27 cellular contexts compared by ENCODE assay signal in the genomic region with DNA sequence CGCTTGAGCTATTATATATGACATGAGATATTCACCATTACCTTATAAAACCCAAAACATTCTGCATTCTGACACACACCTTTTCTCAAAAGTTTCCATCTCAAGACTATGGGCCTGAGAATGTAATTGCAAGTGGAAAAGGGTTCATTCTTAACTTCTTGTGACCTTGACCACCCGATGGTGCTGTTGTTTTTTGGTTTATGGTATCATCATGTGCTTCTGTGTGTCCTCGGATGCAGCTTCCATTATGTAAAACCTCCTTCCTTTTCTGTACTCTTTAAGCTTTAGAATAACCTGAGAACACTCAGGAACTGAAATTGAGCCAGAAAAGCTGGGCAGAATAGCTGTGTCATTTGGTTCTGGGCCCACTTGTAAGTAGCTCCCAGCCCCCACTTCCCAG. TPM values are rescaled to one million over a fixed set of nuclear protein-coding genes. Genes with fewer than 3 reads are reported as not detected.
DNase-seq lines count a peak whose midpoint lies in the region; ATAC-seq, FAIRE-seq and TF ChIP-seq lines count a peak whose summit lies in the region.
"Had no signal": no experiment of that assay in that cellular context is flagged by ENCODE, and none has a peak within 500 bp of the region (broad histone marks: within the 10 kb centered on the region; RNA-seq: fewer than 3 reads in every experiment).

No MANE protein-coding gene starts in this region.

- DNase-seq in GM18507 (ENCODE audit: extremely low spot score, insufficient read length, low read depth), result no peak
- DNase-seq in GM19239 (ENCODE audit: insufficient read length, low spot score), result no peak
- no peak for DNase-seq in bronchial epithelial cell (ENCODE audit: low read depth)
- no peak for DNase-seq in coronary artery (ENCODE audit: low spot score)
- DNase-seq in left ventricle myocardium superior, result no peak
- DNase-seq in GM03348 (ENCODE audit: low spot score), result no peak
- DNase-seq: activated CD4-positive, alpha-beta T cell treated with anti-CD3 and anti-CD28 coated beads, Interleukin-2, amount 50 U/mL, for 4 hours; activated CD8-positive, alpha-beta memory T cell treated with anti-CD3 and anti-CD28 coated beads, Interleukin-2, amount 10 ng/mL, durations not matched to agents 7 days and 5 days; activated T-cell treated with anti-CD3 and anti-CD28 coated beads, Interleukin-2, amount 50 U/mL, for 72 hours; Caco-2; caudate nucleus; DMS79; effector memory CD8-positive, alpha-beta T cell; erythroblast; GDM1; glutamatergic neuron; NCI-H1436 treated with DMSO at 0.1 percent for 48 hours; NCI-H2171; SHP77; stimulated activated naive CD4-positive, alpha-beta T cell; T-helper 2 cell had no signal

- ATAC-seq in HG02885 (IDR thresholded peaks at IDR 0.05; ENCODE audit: poor library complexity, unreplicated experiment), result peak; percentile 51
- ATAC-seq in left ventricle myocardium superior, result no peak
- ATAC-seq in GM18909 (IDR thresholded peaks at IDR 0.05; ENCODE audit: poor library complexity, unreplicated experiment), result no peak
- ATAC-seq: activated CD8-positive, alpha-beta memory T cell treated with anti-CD3 and anti-CD28 coated beads, Interleukin-2, amount 10 ng/mL, durations not matched to agents 7 days and 5 days; activated T-cell treated with anti-CD3 and anti-CD28 coated beads, Interleukin-2, amount 50 U/mL, for 72 hours; effector memory CD8-positive, alpha-beta T cell; Panc1 had no signal

- H3K27me3 ChIP-seq in bronchial epithelial cell (ENCODE audit: control insufficient read depth, insufficient read depth, low read length), result no peaks in the 10 kb centered on the region
- H3K27me3 ChIP-seq: ascending aorta had no signal

- H3K27ac ChIP-seq in coronary artery, result no peak overlapping the region
- H3K27ac ChIP-seq: ascending aorta, C4-2B had no signal

- intact Hi-C loops in left ventricle myocardium superior (cut with micrococcal nuclease), result no loop called here

- no peaks in the 10 kb centered on the region for H3K36me3 ChIP-seq in bronchial epithelial cell (ENCODE audit: control insufficient read depth, insufficient read depth, low read length)
- H3K36me3 ChIP-seq: ascending aorta had no signal

- FAIRE-seq in GM18507 (lab: Jason Lieb, UNC), result peak; percentile 48
- FAIRE-seq in GM19239 (lab: Jason Lieb, UNC), result peak; percentile 33
- FAIRE-seq in bronchial epithelial cell (lab: Jason Lieb, UNC), result peak; percentile 50
- FAIRE-seq: H1 had no signal

- no peak overlapping the region for H3K4me3 ChIP-seq in bronchial epithelial cell (ENCODE audit: low read depth, low read length)
- H3K4me3 ChIP-seq in coronary artery, result no peak overlapping the region
- H3K4me3 ChIP-seq: ascending aorta had no signal

- no peak for TF ChIP-seq CTCF in bronchial epithelial cell (IDR thresholded peaks at IDR 0.05; ENCODE audit: insufficient read depth, low read length, severe bottlenecking)
- no peak for TF ChIP-seq CTCF in coronary artery (IDR thresholded peaks at IDR 0.05)

RNA-seq across cellular contexts. Expression of a gene that starts 16.2 kb away (rescaled TPM):
- total RNA-seq in bronchial epithelial cell (6.1 and 13.6 TPM in 2 replicates), left ventricle myocardium superior (21.9 TPM)

RNA-seq across cellular contexts. Expression of a gene that starts 16.7 kb away (rescaled TPM):
- 0.26 and 0.77 TPM in 2 replicates for total RNA-seq in bronchial epithelial cell
- total RNA-seq in left ventricle myocardium superior, result 4.7 TPM
